Comparison of ENCODE assay signal across 8 cellular contexts in genomic region chr12:32679091-32679909, GRCh38. TPM values are rescaled to one million over a fixed set of nuclear protein-coding genes. Genes with fewer than 3 reads are reported as not detected.
A peak's percentile ranks its signal among the peaks of the same experiment; 100 is the strongest.
DNase-seq lines count a peak whose midpoint lies in the region; ATAC-seq and TF ChIP-seq lines count a peak whose summit lies in the region.

TSS of gene DNM1L (plus strand) at chr12:32679301. CDS start at chr12:32679364, 63 bp downstream.

- TF ChIP-seq CTCF in left ventricle myocardium inferior (IDR thresholded peaks at IDR 0.05; ENCODE audit: borderline replicate concordance) = peak; percentile 36
- TF ChIP-seq CTCF in prostate gland (IDR thresholded peaks at IDR 0.05) = peak in 2 of 4 experiments; percentile 39 to 62

- WGBS in prostate gland = under 1% methylated on average over 67 of the region's 76 CpGs
- WGBS in urinary bladder = under 1% methylated on average over 76 of the region's 76 CpGs

- H3K4me1 ChIP-seq in left ventricle myocardium inferior = peaks cover 29% of the 10 kb centered on the region
- peaks cover 5% of the 10 kb centered on the region for H3K4me1 ChIP-seq in prostate gland (replicated peaks)
- H3K4me1 ChIP-seq in urinary bladder (ENCODE audit: insufficient read depth) = no peaks in the 10 kb centered on the region

- peak; percentile 93 for ATAC-seq in HG02885 (IDR thresholded peaks at IDR 0.05; ENCODE audit: poor library complexity, unreplicated experiment)
- peak; percentile 99 for ATAC-seq in T-helper 17 cell

- H3K9me3 ChIP-seq in T-helper 17 cell (ENCODE audit: control insufficient read depth, low read length, poor library complexity, severe bottlenecking) (no peaks in the 10 kb centered on the region), left ventricle myocardium inferior (replicated peaks) (no peaks in the 10 kb centered on the region), prostate gland (no peaks in the 10 kb centered on the region)

- peak; percentile 98 for DNase-seq in NCI-H1694 treated with DMSO at 0.1 percent for 48 hours (lab: John Stamatoyannopoulos, UW)
- peak; percentile 88 to 89 (median 89) for DNase-seq in T-helper 17 cell
- DNase-seq in amygdala (lab: John Stamatoyannopoulos, UW) = peak; percentile 50 to 96 (median 90)
- DNase-seq in left ventricle myocardium inferior = peak; percentile 93
- DNase-seq in prostate gland (ENCODE audit: low spot score) = peak; percentile 92

- H3K36me3 Mint-ChIP-seq in T-helper 17 cell (ENCODE audit: low read depth) = no peaks in the 10 kb centered on the region

- H3K4me1 Mint-ChIP-seq in T-helper 17 cell = peaks cover 15% of the 10 kb centered on the region

- H3K27me3 ChIP-seq in left ventricle myocardium inferior (ENCODE audit: low read depth) (no peaks in the 10 kb centered on the region), prostate gland (replicated peaks; ENCODE audit: insufficient read depth) (no peaks in the 10 kb centered on the region)

- H3K27ac ChIP-seq in left ventricle myocardium inferior (replicated peaks) (peak within 1 kb of the TSS; percentile 97), prostate gland (peak within 1 kb of the TSS; percentile 88 to 91), urinary bladder (ENCODE audit: low read depth) (peak within 1 kb of the TSS; percentile 80)

- H3K27me3 Mint-ChIP-seq in T-helper 17 cell = no peaks in the 10 kb centered on the region

- H3K4me3 Mint-ChIP-seq in T-helper 17 cell = peak within 1 kb of the TSS; percentile 91

- peak within 1 kb of the TSS; percentile 90 for H3K4me3 ChIP-seq in left ventricle myocardium inferior
- H3K4me3 ChIP-seq in prostate gland = peak within 1 kb of the TSS; percentile 62 to 75
- peak within 1 kb of the TSS; percentile 70 for H3K4me3 ChIP-seq in urinary bladder (ENCODE audit: low read depth, low read length)

- no peaks in the 10 kb centered on the region for H3K36me3 ChIP-seq in left ventricle myocardium inferior
- H3K36me3 ChIP-seq in prostate gland = no peaks in the 10 kb centered on the region
- H3K36me3 ChIP-seq in urinary bladder (ENCODE audit: insufficient read depth) = no peaks in the 10 kb centered on the region

- TF ChIP-seq POLR2A in GM15510 (IDR thresholded peaks at IDR 0.05; ENCODE audit: borderline replicate concordance, extremely low read depth, insufficient read length) (peak; percentile 94), prostate gland (IDR thresholded peaks at IDR 0.05) (peak; percentile 89)

- intact Hi-C loops in left ventricle myocardium inferior (cut with micrococcal nuclease) = no loop called here
- intact Hi-C loops in prostate gland (cut with DNase I) = loop anchor here (10.0 kb wide), 2 partner anchors 314 to 1024 kb away; partner anchors contain the start of gene ETFBKMT

- H3K27ac Mint-ChIP-seq in T-helper 17 cell = peak within 1 kb of the TSS; percentile 81

RNA-seq across cellular contexts. Expression of gene DNM1L, which starts in this region (rescaled TPM):
- total RNA-seq in T-helper 17 cell (10 to 100 TPM; 69.5 to 82.8 TPM), left ventricle myocardium inferior (59.6 TPM), prostate gland (10 to 100 TPM; 37.3 to 47.5 TPM), urinary bladder (139 TPM)
- 39.0 TPM for polyA plus RNA-seq in urinary bladder

Comparison
In these comparisons a context has a peak if more than half of its experiments do, and no peak if none do; other contexts are left out.
1. Peak in every context shown above with its lines: DNase-seq, ATAC-seq, H3K4me3 ChIP-seq and H3K27ac ChIP-seq.